ENCODE assay signal across 16 cellular contexts in genomic region chr2:53629527-53629926, GRCh38.
"Had no signal": no experiment of that assay in that cellular context is flagged by ENCODE, and none has a peak within 500 bp of the region (broad histone marks: within the 10 kb centered on the region; RNA-seq: fewer than 3 reads in every experiment).

No MANE protein-coding gene starts in this region.

- H3K4me3 ChIP-seq: adrenal gland, esophagus squamous epithelium had no signal

- H3K9me3 ChIP-seq: adrenal gland, esophagus squamous epithelium had no signal

- H3K4me1 ChIP-seq: adrenal gland, esophagus squamous epithelium had no signal

- H3K27me3 ChIP-seq: adrenal gland, esophagus squamous epithelium had no signal

- ATAC-seq: activated CD4-positive, alpha-beta T cell treated with anti-CD3 and anti-CD28 coated beads for 36 hours; activated CD8-positive, alpha-beta memory T cell treated with anti-CD3 and anti-CD28 coated beads, Interleukin-2, amount 10 ng/mL, durations not matched to agents 7 days and 5 days; sciatic nerve had no signal

- H3K36me3 ChIP-seq: adrenal gland, esophagus squamous epithelium had no signal

- H3K27ac ChIP-seq: adrenal gland, esophagus squamous epithelium had no signal

- DNase-seq: activated CD4-positive, alpha-beta memory T cell treated with anti-CD3 and anti-CD28 coated beads for 36 hours; activated CD4-positive, alpha-beta T cell treated with anti-CD3 and anti-CD28 coated beads for 36 hours; activated CD8-positive, alpha-beta memory T cell treated with anti-CD3 and anti-CD28 coated beads, Interleukin-2, amount 10 ng/mL, durations not matched to agents 7 days and 5 days; activated effector memory CD4-positive, alpha-beta T cell treated with Interleukin-2 at 50 U/mL for 16 hours; activated naive CD4-positive, alpha-beta T cell treated with anti-CD3 and anti-CD28 coated beads, Interleukin-2, amount 50 U/mL, for 16 hours; activated T-cell treated with anti-CD3 and anti-CD28 coated beads, Interleukin-2, amount 50 U/mL, for 1 hour; adrenal gland; central memory CD4-positive, alpha-beta T cell; cortex of kidney; effector CD8-positive, alpha-beta T cell; esophagus squamous epithelium; foreskin fibroblast; glutamatergic neuron; kidney glomerular epithelial cell; T-helper 2 cell had no signal
